Comparison of ENCODE assay signal across 8 cellular contexts in genomic region chr14:102795060-102795925, GRCh38. TPM values are rescaled to one million over a fixed set of nuclear protein-coding genes. Genes with fewer than 3 reads are reported as not detected.
A peak's percentile ranks its signal among the peaks of the same experiment; 100 is the strongest.
DNase-seq lines count a peak whose midpoint lies in the region; ATAC-seq, FAIRE-seq and TF ChIP-seq lines count a peak whose summit lies in the region.

No MANE protein-coding gene starts in this region.

- no peaks in the 10 kb centered on the region for H4K20me1 ChIP-seq in neural cell (ENCODE audit: insufficient read depth)

- peak; percentile 45 for TF ChIP-seq EP300 in neural cell (conservative IDR thresholded peaks at IDR 0.05; ENCODE audit: poor library complexity, severe bottlenecking)

- no peaks in the 10 kb centered on the region for H3K36me3 ChIP-seq in neural cell (ENCODE audit: insufficient read depth, low read length)

- H3K27ac ChIP-seq in neural cell (ENCODE audit: low read length) = peak overlapping the region; percentile 82

- no peak for FAIRE-seq in D721Med (lab: Jason Lieb, UNC)

- H3K79me2 ChIP-seq in neural cell (replicated peaks; ENCODE audit: insufficient read depth, low read length) = no peaks in the 10 kb centered on the region

- no peaks in the 10 kb centered on the region for H3K9me2 ChIP-seq in neural cell (ENCODE audit: insufficient read depth, low read length)

- peak overlapping the region; percentile 47 for H3K4me2 ChIP-seq in neural cell (ENCODE audit: low read length)

- peak overlapping the region; percentile 32 for H3K4me3 ChIP-seq in neural cell (ENCODE audit: low read length)

- H3K9ac ChIP-seq in neural cell (ENCODE audit: low read length) = peak overlapping the region; percentile 62

- no peak for TF ChIP-seq RAD21 in neural cell (conservative IDR thresholded peaks at IDR 0.05)

- H3F3A ChIP-seq in neural cell (ENCODE audit: insufficient read depth, low read length, poor library complexity, severe bottlenecking) = no peaks in the 10 kb centered on the region

- TF ChIP-seq POLR2A in GM18505 (IDR thresholded peaks at IDR 0.05; ENCODE audit: borderline replicate concordance, extremely low read depth, insufficient read depth, insufficient read length) = no peak

- DNase-seq in DMS153 treated with DMSO at 0.1 percent for 48 hours (lab: John Stamatoyannopoulos, UW; ENCODE audit: unreplicated experiment) (peak; percentile 11), HuH-7 (ENCODE audit: low spot score) (peak; percentile 80), D721Med (ENCODE audit: insufficient read length, low spot score) (no peak)

- H3K9me3 ChIP-seq in neural cell (ENCODE audit: low read length) = no peaks in the 10 kb centered on the region

- ATAC-seq in SK-N-SH treated with all-trans-retinoic acid at 6 μM for 48 hours (peak; percentile 79), esophagus mucosa (peak; percentile 93), GM18505 (IDR thresholded peaks at IDR 0.05; ENCODE audit: unreplicated experiment) (no peak), GM21360 (IDR thresholded peaks at IDR 0.05; ENCODE audit: unreplicated experiment) (no peak)

- TF ChIP-seq CTCF in neural cell (IDR thresholded peaks at IDR 0.05; ENCODE audit: poor library complexity, severe bottlenecking) (no peak), D721Med (IDR thresholded peaks at IDR 0.05; ENCODE audit: insufficient read depth, missing control alignments) (no peak)

- H3K27me3 ChIP-seq in neural cell (ENCODE audit: insufficient read depth, low read depth, low read length) = no peaks in the 10 kb centered on the region

- peak overlapping the region; percentile 61 for H2AFZ ChIP-seq in neural cell (ENCODE audit: low read depth, low read length)

TF ChIP-seq in SK-N-SH treated with all-trans-retinoic acid at 6 μM for 48 hours, 23 proteins besides CTCF, POLR2A, EP300 and RAD21:
- TF ChIP-seq SNAI2 (CRISPR knock-in tag; IDR thresholded peaks at IDR 0.05) = no peak
- no peak for TF ChIP-seq ESRRG (CRISPR knock-in tag; IDR thresholded peaks at IDR 0.05)
- no peak for TF ChIP-seq ISL1 (CRISPR knock-in tag; IDR thresholded peaks at IDR 0.05)
- TF ChIP-seq PATZ1 (CRISPR knock-in tag; IDR thresholded peaks at IDR 0.05; ENCODE audit: borderline replicate concordance) = no peak
- TF ChIP-seq TOX (CRISPR knock-in tag; IDR thresholded peaks at IDR 0.05; ENCODE audit: borderline replicate concordance) = no peak
- TF ChIP-seq GLIS3 (CRISPR knock-in tag; IDR thresholded peaks at IDR 0.05) = no peak
- no peak for TF ChIP-seq ZNF70 (CRISPR knock-in tag; IDR thresholded peaks at IDR 0.05)
- no peak for TF ChIP-seq RARB (CRISPR knock-in tag; IDR thresholded peaks at IDR 0.05)
- no peak for TF ChIP-seq ZC3H10 (CRISPR knock-in tag; IDR thresholded peaks at IDR 0.05)
- TF ChIP-seq ZNF565 (CRISPR knock-in tag; conservative IDR thresholded peaks at IDR 0.05; ENCODE audit: low read depth) = no peak

TF ChIP-seq in neural cell, 6 proteins besides CTCF, POLR2A, EP300 and RAD21:
- TF ChIP-seq POLR2AphosphoS5 (IDR thresholded peaks at IDR 0.05) (peak; percentile 68), REST (IDR thresholded peaks at IDR 0.05; ENCODE audit: borderline replicate concordance) (peak; percentile 29), TAF1 (IDR thresholded peaks at IDR 0.05; ENCODE audit: low read depth) (no peak)

RNA-seq across cellular contexts. Expression of gene TRAF3, which starts 18.0 kb away (rescaled TPM):
- total RNA-seq in esophagus mucosa = 15.1 TPM
- polyA plus RNA-seq in neural cell = 13.3 and 13.9 TPM in 2 replicates
- polyA minus RNA-seq in neural cell = 35.0 and 35.1 TPM in 2 replicates

Comparison
In these comparisons a context has a peak if more than half of its experiments do, and no peak if none do; other contexts are left out.
1. ATAC-seq: peak in SK-N-SH treated with all-trans-retinoic acid at 6 μM for 48 hours (single experiment) and esophagus mucosa (single experiment); none in GM18505 (single experiment) and GM21360 (single experiment).